In genomic region chr11:64241175-64241429, GRCh38 we compare ENCODE assay signal across 6 cellular contexts. TPM values are rescaled to one million over a fixed set of nuclear protein-coding genes. Genes with fewer than 3 reads are reported as not detected.
A peak's percentile ranks its signal among the peaks of the same experiment; 100 is the strongest.
DNase-seq lines count a peak whose midpoint lies in the region; ATAC-seq and TF ChIP-seq lines count a peak whose summit lies in the region.

No MANE protein-coding gene starts in this region.

- H3K36me3 ChIP-seq in breast epithelium (no peaks in the 10 kb centered on the region), neuronal stem cell (replicated peaks in 1 of 2; ENCODE audit: control insufficient read depth in 2 of 2, insufficient read depth in 2 of 2, low read length in 2 of 2) (peaks cover 16 to 19% of the 10 kb centered on the region in 2 donors)

- H3K27ac ChIP-seq in breast epithelium (peak overlapping the region; percentile 100), neuronal stem cell (replicated peaks; ENCODE audit: low read length) (peak overlapping the region; percentile 96)

- DNase-seq in breast epithelium (ENCODE audit: low spot score in 2 of 2), result peak in 1 of 2 donors; percentile 99
- DNase-seq in neuronal stem cell (ENCODE audit: low spot score), result no peak
- DNase-seq in NCI-H345 (lab: John Stamatoyannopoulos, UW), result no peak
- DNase-seq in NCI-H748 treated with DMSO at 0.1 percent for 48 hours (lab: John Stamatoyannopoulos, UW), result no peak

- H3K9ac ChIP-seq in neuronal stem cell (ENCODE audit: low read depth, low read length, poor library complexity), result peak overlapping the region; percentile 92

- H3K4me2 ChIP-seq in neuronal stem cell (ENCODE audit: insufficient read depth, low read length, poor library complexity, severe bottlenecking), result peak overlapping the region; percentile 91

- ATAC-seq in HG02943 (IDR thresholded peaks at IDR 0.05; ENCODE audit: low read depth, unreplicated experiment) (peak; percentile 50), GM18873 (IDR thresholded peaks at IDR 0.05; ENCODE audit: low FRiP score, unreplicated experiment) (no peak)

- H4K8ac ChIP-seq in neuronal stem cell (ENCODE audit: low read depth, low read length), result peak overlapping the region; percentile 92

- H3K9me3 ChIP-seq in breast epithelium (no peaks in the 10 kb centered on the region), neuronal stem cell (replicated peaks in 1 of 2; ENCODE audit: control insufficient read depth in 2 of 2, insufficient read depth in 1 of 2, low read depth in 1 of 2, low read length in 2 of 2) (no peaks in the 10 kb centered on the region)

- H3K23ac ChIP-seq in neuronal stem cell (ENCODE audit: low read depth, low read length, poor library complexity), result peak overlapping the region; percentile 100

- H3K27me3 ChIP-seq in breast epithelium (no peaks in the 10 kb centered on the region), neuronal stem cell (ENCODE audit: control insufficient read depth in 3 of 3, insufficient read depth in 3 of 3, low read depth in 1 of 3, low read length in 3 of 3) (no peaks in the 10 kb centered on the region)

- no peak for TF ChIP-seq CTCF in breast epithelium (IDR thresholded peaks at IDR 0.05)

- H4K91ac ChIP-seq in neuronal stem cell (ENCODE audit: low read depth, low read length, poor library complexity), result no peak overlapping the region

- peak overlapping the region; percentile 100 for H3K18ac ChIP-seq in neuronal stem cell (ENCODE audit: low read length)

- peak overlapping the region; percentile 58 for H2BK15ac ChIP-seq in neuronal stem cell (ENCODE audit: low read length)

- WGBS in neuronal stem cell (ENCODE audit: extremely low coverage in 2 of 2, insufficient read length in 2 of 2, insufficient replicate concordance in 1 of 2), 2 donors, result no CpG with 5 or more reads among the region's 25 CpGs

- H3K4me1 ChIP-seq in breast epithelium (peaks cover 4 to 12% of the 10 kb centered on the region in 2 donors), neuronal stem cell (ENCODE audit: control insufficient read depth in 2 of 2, insufficient read depth in 1 of 2, low read depth in 1 of 2, low read length in 2 of 2) (peaks cover 16 to 20% of the 10 kb centered on the region in 2 donors)

- peaks cover 21% of the 10 kb centered on the region for H3K79me1 ChIP-seq in neuronal stem cell (ENCODE audit: low read depth, low read length)

- H3K4ac ChIP-seq in neuronal stem cell (ENCODE audit: low read length), result no peak overlapping the region

- H3K4me3 ChIP-seq in breast epithelium (peak overlapping the region; percentile 83 to 92 (median 87)), neuronal stem cell (ENCODE audit: low read length in 2 of 2) (peak overlapping the region; percentile 70 to 90)

- H2BK12ac ChIP-seq in neuronal stem cell (ENCODE audit: low read length), result no peak overlapping the region

- H2AK5ac ChIP-seq in neuronal stem cell (ENCODE audit: low read depth, low read length), result no peak overlapping the region

- H2BK5ac ChIP-seq in neuronal stem cell (ENCODE audit: low read length), result peak overlapping the region; percentile 93

- no peak overlapping the region for H2BK120ac ChIP-seq in neuronal stem cell (ENCODE audit: low read depth, low read length)

- intact Hi-C loops in breast epithelium (cut with DNase I; ENCODE audit: low total_unique reads), result no loop called here

- H3K14ac ChIP-seq in neuronal stem cell (ENCODE audit: low read length), result no peak overlapping the region

- TF ChIP-seq POLR2A in breast epithelium (IDR thresholded peaks at IDR 0.05), result no peak

- H2AFZ ChIP-seq in neuronal stem cell (ENCODE audit: low read length), result peak overlapping the region; percentile 96

RNA-seq across cellular contexts. Expression of gene FKBP2, which starts 0.2 kb away (rescaled TPM):
- 10 to 100 TPM; 51.4 to 77.3 (median 54.6) TPM for total RNA-seq in breast epithelium
- polyA plus RNA-seq in neuronal stem cell (2013, experiment 1 of 2), result 36.4 TPM
- polyA plus RNA-seq in neuronal stem cell (2013, experiment 2 of 2), result 40.7 TPM

RNA-seq across cellular contexts. Expression of gene PPP1R14B, which starts 5.6 kb away (rescaled TPM):
- total RNA-seq in breast epithelium, result 100 to 1,000 TPM in 1 of 3 donors, 10 to 100 TPM in 2; 63.0 to 101 (median 64.7) TPM
- polyA plus RNA-seq in neuronal stem cell (2013, experiment 1 of 2), result 292 TPM
- polyA plus RNA-seq in neuronal stem cell (2013, experiment 2 of 2), result 280 TPM

RNA-seq across cellular contexts. Expression of gene VEGFB, which starts 6.7 kb away (rescaled TPM):
- 100 to 1,000 TPM in 1 of 3 donors, 10 to 100 TPM in 2; 45.1 to 223 (median 53.4) TPM for total RNA-seq in breast epithelium
- polyA plus RNA-seq in neuronal stem cell (2013, experiment 1 of 2), result 35.4 TPM
- polyA plus RNA-seq in neuronal stem cell (2013, experiment 2 of 2), result 32.3 TPM

RNA-seq across cellular contexts. Expression of gene PLCB3, which starts 10.2 kb away (rescaled TPM):
- total RNA-seq in breast epithelium, result 10 to 100 TPM; 15.5 to 20.5 (median 19.0) TPM
- polyA plus RNA-seq in neuronal stem cell (2013, experiment 1 of 2), result 17.0 TPM
- 17.0 TPM for polyA plus RNA-seq in neuronal stem cell (2013, experiment 2 of 2)

RNA-seq across cellular contexts. Expression of gene DNAJC4, which starts 10.8 kb away (rescaled TPM):
- total RNA-seq in breast epithelium, result 10 to 100 TPM; 23.6 to 33.5 (median 32.6) TPM
- 29.4 TPM for polyA plus RNA-seq in neuronal stem cell (2013, experiment 1 of 2)
- 29.4 TPM for polyA plus RNA-seq in neuronal stem cell (2013, experiment 2 of 2)
